ENCODE assay signal across 12 cellular contexts in genomic region chr4:159042097-159042605, GRCh38.
A peak's percentile ranks its signal among the peaks of the same experiment; 100 is the strongest.
DNase-seq lines count a peak whose midpoint lies in the region; ATAC-seq and TF ChIP-seq lines count a peak whose summit lies in the region.
"Had no signal": no experiment of that assay in that cellular context is flagged by ENCODE, and none has a peak within 500 bp of the region (broad histone marks: within the 10 kb centered on the region; RNA-seq: fewer than 3 reads in every experiment).

No MANE protein-coding gene starts in this region.

- no peak overlapping the region for H2BK12ac ChIP-seq in mesenchymal stem cell (ENCODE audit: low read length in 2 of 2)

- H3K27me3 ChIP-seq in DOHH2 (ENCODE audit: control insufficient read depth, low read length): no peaks in the 10 kb centered on the region
- no peaks in the 10 kb centered on the region for H3K27me3 ChIP-seq in mesenchymal stem cell (ENCODE audit: control insufficient read depth in 1 of 2, insufficient read depth in 1 of 2, low read length in 2 of 2)

- H3K4me3 ChIP-seq in DOHH2 (ENCODE audit: low read length) (no peak overlapping the region), mesenchymal stem cell (ENCODE audit: insufficient read depth in 1 of 2, low read depth in 1 of 2, low read length in 2 of 2) (no peak overlapping the region)
- H3K4me3 ChIP-seq: SK-N-MC had no signal

- H3K14ac ChIP-seq in mesenchymal stem cell (ENCODE audit: low read length in 2 of 2): no peak overlapping the region

- ATAC-seq in GM19372 (IDR thresholded peaks at IDR 0.05; ENCODE audit: low read depth, unreplicated experiment): peak; percentile 80
- ATAC-seq in left ventricle myocardium superior: peak; percentile 89
- no peak for ATAC-seq in T-cell (replicated peaks in 1 of 4)
- ATAC-seq in activated naive CD8-positive, alpha-beta T cell treated with anti-CD3 and anti-CD28 coated beads, Interleukin-2, amount 50 U/mL, for 24 hours: no peak

- DNase-seq in NCI-H1105 (lab: John Stamatoyannopoulos, UW) (peak; percentile 13), left ventricle myocardium superior (no peak), T-cell (no peak), mesenchymal stem cell (no peak)
- no peak for DNase-seq in activated naive CD8-positive, alpha-beta T cell treated with anti-CD3 and anti-CD28 coated beads, Interleukin-2, amount 50 U/mL, for 24 hours
- DNase-seq in stimulated activated CD4-positive, alpha-beta T cell treated with anti-CD3 and anti-CD28 coated beads, Interleukin-1b, Interleukin-23, amount 100 ng/mL, for 48 hours: no peak
- DNase-seq: activated CD8-positive, alpha-beta memory T cell treated with anti-CD3 and anti-CD28 coated beads, Interleukin-2, amount 50 U/mL, for 48 hours; NCI-H1417; stimulated activated CD8-positive, alpha-beta memory T cell treated with anti-CD3 and anti-CD28 coated beads, Interleukin-4, amount 100 ng/mL, for 48 hours had no signal

- no peaks in the 10 kb centered on the region for H3K4me1 Mint-ChIP-seq in T-cell
- H3K4me1 Mint-ChIP-seq in activated naive CD8-positive, alpha-beta T cell treated with anti-CD3 and anti-CD28 coated beads, Interleukin-2, amount 50 U/mL, for 24 hours: peaks cover 2% of the 10 kb centered on the region

- H3K36me3 ChIP-seq in DOHH2 (ENCODE audit: control insufficient read depth, low read length) (no peaks in the 10 kb centered on the region), mesenchymal stem cell (ENCODE audit: control insufficient read depth in 1 of 2, insufficient read depth in 2 of 2, low read depth in 1 of 2, low read length in 2 of 2) (no peaks in the 10 kb centered on the region)

- no peak overlapping the region for H2BK120ac ChIP-seq in mesenchymal stem cell (ENCODE audit: low read depth, low read length)

- H2BK15ac ChIP-seq in mesenchymal stem cell (ENCODE audit: low read depth, poor library complexity, severe bottlenecking): no peak overlapping the region

- H4K91ac ChIP-seq in mesenchymal stem cell (ENCODE audit: low read length): no peak overlapping the region

- H3K27ac ChIP-seq in DOHH2 (ENCODE audit: low read depth, low read length) (no peak overlapping the region), mesenchymal stem cell (ENCODE audit: low read length, poor library complexity, severe bottlenecking) (no peak overlapping the region)
- H3K27ac ChIP-seq: SK-N-MC had no signal

- no peak overlapping the region for H3K23ac ChIP-seq in mesenchymal stem cell (ENCODE audit: low read length in 2 of 2)

- no peaks in the 10 kb centered on the region for H3K9me3 Mint-ChIP-seq in T-cell
- H3K9me3 Mint-ChIP-seq in activated naive CD8-positive, alpha-beta T cell treated with anti-CD3 and anti-CD28 coated beads, Interleukin-2, amount 50 U/mL, for 24 hours: no peaks in the 10 kb centered on the region

- no peaks in the 10 kb centered on the region for H4K20me1 ChIP-seq in DOHH2 (ENCODE audit: control insufficient read depth, insufficient read depth, low read depth, low read length)

- H3K4ac ChIP-seq in mesenchymal stem cell (ENCODE audit: low read depth in 1 of 2, low read length in 2 of 2): peak overlapping the region in 1 of 2 experiments; percentile 41

- no peaks in the 10 kb centered on the region for H3K79me1 ChIP-seq in mesenchymal stem cell (replicated peaks; ENCODE audit: low read length, poor library complexity, severe bottlenecking)

- H3K27ac Mint-ChIP-seq in T-cell: no peak overlapping the region
- no peak overlapping the region for H3K27ac Mint-ChIP-seq in activated naive CD8-positive, alpha-beta T cell treated with anti-CD3 and anti-CD28 coated beads, Interleukin-2, amount 50 U/mL, for 24 hours

- no peak overlapping the region for H2AFZ ChIP-seq in mesenchymal stem cell (ENCODE audit: low read depth, low read length)

- 86% methylated on average over 5 of the region's 5 CpGs for WGBS in mesenchymal stem cell

- H4K8ac ChIP-seq in mesenchymal stem cell (ENCODE audit: low read length): no peak overlapping the region

- no peak overlapping the region for H2BK5ac ChIP-seq in mesenchymal stem cell (ENCODE audit: low read depth, low read length, poor library complexity, severe bottlenecking)

- no peak overlapping the region for H3K18ac ChIP-seq in mesenchymal stem cell (ENCODE audit: low read depth in 1 of 2, low read length in 2 of 2)

- H3K36me3 Mint-ChIP-seq in T-cell: no peaks in the 10 kb centered on the region
- no peaks in the 10 kb centered on the region for H3K36me3 Mint-ChIP-seq in activated naive CD8-positive, alpha-beta T cell treated with anti-CD3 and anti-CD28 coated beads, Interleukin-2, amount 50 U/mL, for 24 hours (ENCODE audit: low read depth)

- no peaks in the 10 kb centered on the region for H3K79me2 ChIP-seq in DOHH2 (ENCODE audit: control insufficient read depth, low read length)

- no peaks in the 10 kb centered on the region for H3K9me3 ChIP-seq in DOHH2 (ENCODE audit: control insufficient read depth, insufficient read depth, low read length)
- no peaks in the 10 kb centered on the region for H3K9me3 ChIP-seq in mesenchymal stem cell (ENCODE audit: control insufficient read depth, low read length)

- peaks cover 13 to 23% of the 10 kb centered on the region in 2 donors for H3K27me3 Mint-ChIP-seq in T-cell
- H3K27me3 Mint-ChIP-seq in activated naive CD8-positive, alpha-beta T cell treated with anti-CD3 and anti-CD28 coated beads, Interleukin-2, amount 50 U/mL, for 24 hours: peaks cover 28% of the 10 kb centered on the region

- peaks cover 13% of the 10 kb centered on the region for H3K4me1 ChIP-seq in DOHH2 (ENCODE audit: control insufficient read depth, low read length)
- no peaks in the 10 kb centered on the region for H3K4me1 ChIP-seq in mesenchymal stem cell (ENCODE audit: control insufficient read depth, insufficient read depth, low read depth, low read length)

- H3K4me3 Mint-ChIP-seq in T-cell: no peak overlapping the region
- no peak overlapping the region for H3K4me3 Mint-ChIP-seq in activated naive CD8-positive, alpha-beta T cell treated with anti-CD3 and anti-CD28 coated beads, Interleukin-2, amount 50 U/mL, for 24 hours

- intact Hi-C loops in left ventricle myocardium superior (cut with micrococcal nuclease): no loop called here

- no peak overlapping the region for H2AK5ac ChIP-seq in mesenchymal stem cell (ENCODE audit: low read length, severe bottlenecking)

- H3K9me2 ChIP-seq in DOHH2 (replicated peaks; ENCODE audit: control insufficient read depth, low read length): no peaks in the 10 kb centered on the region

- H3K4me2 ChIP-seq in DOHH2 (ENCODE audit: low read length): peak overlapping the region; percentile 14; the same call in 1 of the 2 replicates
- no peak overlapping the region for H3K4me2 ChIP-seq in mesenchymal stem cell (ENCODE audit: low read length, poor library complexity, severe bottlenecking)

- no peaks in the 10 kb centered on the region for H3F3A ChIP-seq in DOHH2 (ENCODE audit: control insufficient read depth, insufficient read depth)

- no peak overlapping the region for H3K9ac ChIP-seq in mesenchymal stem cell (ENCODE audit: low read length)

- CTCF ChIA-PET in T-cell (lab: Charles Lee): no interaction called here

- POLR2A ChIA-PET in T-cell (lab: Charles Lee): no interaction called here

- no peak for TF ChIP-seq CTCF in DOHH2 (IDR thresholded peaks at IDR 0.05; ENCODE audit: low read depth, low read length, poor library complexity, severe bottlenecking)

Comparison
In these comparisons a context has a peak if more than half of its experiments do, and no peak if none do; other contexts are left out.
1. ATAC-seq: peak in GM19372 (single experiment) and left ventricle myocardium superior (single experiment); none in T-cell (0 of 4) and activated naive CD8-positive, alpha-beta T cell treated with anti-CD3 and anti-CD28 coated beads, Interleukin-2, amount 50 U/mL, for 24 hours (single experiment).